In genomic region chr10:3045471-3046209, GRCh38 we compare ENCODE assay signal across 1 cellular context.
TF ChIP-seq lines count a peak whose summit lies in the region.

No MANE protein-coding gene starts in this region.

TF ChIP-seq in K562, 482 proteins besides CTCF, POLR2A, EP300 and RAD21 (continued from another document and continues in another):
- TF ChIP-seq, protein P1, sequence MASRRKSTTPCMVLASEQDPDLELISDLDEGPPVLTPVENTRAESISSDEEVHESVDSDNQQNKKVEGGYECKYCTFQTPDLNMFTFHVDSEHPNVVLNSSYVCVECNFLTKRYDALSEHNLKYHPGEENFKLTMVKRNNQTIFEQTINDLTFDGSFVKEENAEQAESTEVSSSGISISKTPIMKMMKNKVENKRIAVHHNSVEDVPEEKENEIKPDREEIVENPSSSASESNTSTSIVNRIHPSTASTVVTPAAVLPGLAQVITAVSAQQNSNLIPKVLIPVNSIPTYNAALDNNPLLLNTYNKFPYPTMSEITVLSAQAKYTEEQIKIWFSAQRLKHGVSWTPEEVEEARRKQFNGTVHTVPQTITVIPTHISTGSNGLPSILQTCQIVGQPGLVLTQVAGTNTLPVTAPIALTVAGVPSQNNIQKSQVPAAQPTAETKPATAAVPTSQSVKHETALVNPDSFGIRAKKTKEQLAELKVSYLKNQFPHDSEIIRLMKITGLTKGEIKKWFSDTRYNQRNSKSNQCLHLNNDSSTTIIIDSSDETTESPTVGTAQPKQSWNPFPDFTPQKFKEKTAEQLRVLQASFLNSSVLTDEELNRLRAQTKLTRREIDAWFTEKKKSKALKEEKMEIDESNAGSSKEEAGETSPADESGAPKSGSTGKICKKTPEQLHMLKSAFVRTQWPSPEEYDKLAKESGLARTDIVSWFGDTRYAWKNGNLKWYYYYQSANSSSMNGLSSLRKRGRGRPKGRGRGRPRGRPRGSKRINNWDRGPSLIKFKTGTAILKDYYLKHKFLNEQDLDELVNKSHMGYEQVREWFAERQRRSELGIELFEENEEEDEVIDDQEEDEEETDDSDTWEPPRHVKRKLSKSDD (conservative IDR thresholded peaks at IDR 0.05; ENCODE audit: low read length), result no peak
- peak; percentile 73; the same call in 1 of the 2 replicates for TF ChIP-seq GATAD2A (IDR thresholded peaks at IDR 0.05)
- no peak for TF ChIP-seq SMARCA5 (IDR thresholded peaks at IDR 0.05)
- TF ChIP-seq ZNF316 (IDR thresholded peaks at IDR 0.05), result peak; percentile 81
- TF ChIP-seq NFATC3 (IDR thresholded peaks at IDR 0.05), result no peak
- TF ChIP-seq NR2C1 (IDR thresholded peaks at IDR 0.05), result no peak
- no peak for TF ChIP-seq NR2C1 (tag; IDR thresholded peaks at IDR 0.05)
- TF ChIP-seq HMG20B (CRISPR knock-in tag; IDR thresholded peaks at IDR 0.05), result no peak
- peak; percentile 75; the same call in 1 of the 2 replicates for TF ChIP-seq GATAD2B (IDR thresholded peaks at IDR 0.05; ENCODE audit: borderline replicate concordance)
- TF ChIP-seq CCNT2 (IDR thresholded peaks at IDR 0.05; ENCODE audit: borderline replicate concordance, extremely low read depth, insufficient read length, low read depth, low read length), result peak; percentile 61
- peak in 1 of 2 experiments; percentile 30; a peak in 1 of 4 replicates for TF ChIP-seq ZNF639 (CRISPR knock-in tag; conservative IDR thresholded peaks at IDR 0.05 in 1 of 2, IDR thresholded peaks at IDR 0.05 in 1 of 2)
- TF ChIP-seq HDAC1 (IDR thresholded peaks at IDR 0.05), result 0 out of 4 replicates have a peak, but pooled peaks of 1 of the 2 experiments have one; percentile 31
- TF ChIP-seq MED1 (CRISPR knock-in tag; IDR thresholded peaks at IDR 0.05; ENCODE audit: borderline replicate concordance), result no peak
- TF ChIP-seq CTBP1 (IDR thresholded peaks at IDR 0.05; ENCODE audit: borderline replicate concordance), result peak; percentile 84; the same call in 1 of the 2 replicates
- no peak for TF ChIP-seq ZNF175 (CRISPR knock-in tag; IDR thresholded peaks at IDR 0.05; ENCODE audit: low read depth)
- TF ChIP-seq, protein P2, sequence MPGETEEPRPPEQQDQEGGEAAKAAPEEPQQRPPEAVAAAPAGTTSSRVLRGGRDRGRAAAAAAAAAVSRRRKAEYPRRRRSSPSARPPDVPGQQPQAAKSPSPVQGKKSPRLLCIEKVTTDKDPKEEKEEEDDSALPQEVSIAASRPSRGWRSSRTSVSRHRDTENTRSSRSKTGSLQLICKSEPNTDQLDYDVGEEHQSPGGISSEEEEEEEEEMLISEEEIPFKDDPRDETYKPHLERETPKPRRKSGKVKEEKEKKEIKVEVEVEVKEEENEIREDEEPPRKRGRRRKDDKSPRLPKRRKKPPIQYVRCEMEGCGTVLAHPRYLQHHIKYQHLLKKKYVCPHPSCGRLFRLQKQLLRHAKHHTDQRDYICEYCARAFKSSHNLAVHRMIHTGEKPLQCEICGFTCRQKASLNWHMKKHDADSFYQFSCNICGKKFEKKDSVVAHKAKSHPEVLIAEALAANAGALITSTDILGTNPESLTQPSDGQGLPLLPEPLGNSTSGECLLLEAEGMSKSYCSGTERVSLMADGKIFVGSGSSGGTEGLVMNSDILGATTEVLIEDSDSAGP (CRISPR knock-in tag; IDR thresholded peaks at IDR 0.05), result no peak
- no peak for TF ChIP-seq ARID3A (IDR thresholded peaks at IDR 0.05; ENCODE audit: borderline replicate concordance, low read depth, low read length)
- TF ChIP-seq, protein P3, sequence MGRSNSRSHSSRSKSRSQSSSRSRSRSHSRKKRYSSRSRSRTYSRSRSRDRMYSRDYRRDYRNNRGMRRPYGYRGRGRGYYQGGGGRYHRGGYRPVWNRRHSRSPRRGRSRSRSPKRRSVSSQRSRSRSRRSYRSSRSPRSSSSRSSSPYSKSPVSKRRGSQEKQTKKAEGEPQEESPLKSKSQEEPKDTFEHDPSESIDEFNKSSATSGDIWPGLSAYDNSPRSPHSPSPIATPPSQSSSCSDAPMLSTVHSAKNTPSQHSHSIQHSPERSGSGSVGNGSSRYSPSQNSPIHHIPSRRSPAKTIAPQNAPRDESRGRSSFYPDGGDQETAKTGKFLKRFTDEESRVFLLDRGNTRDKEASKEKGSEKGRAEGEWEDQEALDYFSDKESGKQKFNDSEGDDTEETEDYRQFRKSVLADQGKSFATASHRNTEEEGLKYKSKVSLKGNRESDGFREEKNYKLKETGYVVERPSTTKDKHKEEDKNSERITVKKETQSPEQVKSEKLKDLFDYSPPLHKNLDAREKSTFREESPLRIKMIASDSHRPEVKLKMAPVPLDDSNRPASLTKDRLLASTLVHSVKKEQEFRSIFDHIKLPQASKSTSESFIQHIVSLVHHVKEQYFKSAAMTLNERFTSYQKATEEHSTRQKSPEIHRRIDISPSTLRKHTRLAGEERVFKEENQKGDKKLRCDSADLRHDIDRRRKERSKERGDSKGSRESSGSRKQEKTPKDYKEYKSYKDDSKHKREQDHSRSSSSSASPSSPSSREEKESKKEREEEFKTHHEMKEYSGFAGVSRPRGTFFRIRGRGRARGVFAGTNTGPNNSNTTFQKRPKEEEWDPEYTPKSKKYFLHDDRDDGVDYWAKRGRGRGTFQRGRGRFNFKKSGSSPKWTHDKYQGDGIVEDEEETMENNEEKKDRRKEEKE (IDR thresholded peaks at IDR 0.05; ENCODE audit: borderline replicate concordance in 1 of 2, control insufficient read depth in 1 of 2, low read depth in 2 of 2, low read length in 1 of 2), result no peak
- TF ChIP-seq TEAD4 (IDR thresholded peaks at IDR 0.05; ENCODE audit: low read length), result no peak
- TF ChIP-seq TEAD4 (CRISPR knock-in tag; IDR thresholded peaks at IDR 0.05; ENCODE audit: borderline replicate concordance), result no peak
- TF ChIP-seq HES1 (IDR thresholded peaks at IDR 0.05; ENCODE audit: low read depth), result no peak
- TF ChIP-seq TRIM28 (IDR thresholded peaks at IDR 0.05), result no peak
- no peak for TF ChIP-seq ZNF780A (CRISPR knock-in tag; IDR thresholded peaks at IDR 0.05)
- no peak for TF ChIP-seq NR4A1 (CRISPR knock-in tag; IDR thresholded peaks at IDR 0.05)
- 0 out of 2 replicates have a peak, but pooled peaks have one; percentile 30 for TF ChIP-seq NR4A1 (tag; IDR thresholded peaks at IDR 0.05)
- TF ChIP-seq ZNF274 (IDR thresholded peaks at IDR 0.05; ENCODE audit: borderline replicate concordance, low read depth, low read length), result no peak
- TF ChIP-seq ZNF224 (CRISPR knock-in tag; IDR thresholded peaks at IDR 0.05), result no peak
- TF ChIP-seq CHD7 (IDR thresholded peaks at IDR 0.05; ENCODE audit: low read depth, low read length), result no peak
- TF ChIP-seq PTRF (tag; IDR thresholded peaks at IDR 0.05), result no peak
- 0 out of 4 replicates have a peak, but pooled peaks of 1 of the 2 experiments have one; percentile 21 for TF ChIP-seq NRF1 (conservative IDR thresholded peaks at IDR 0.05 in 1 of 2, IDR thresholded peaks at IDR 0.05 in 1 of 2)
- TF ChIP-seq, protein P4, sequence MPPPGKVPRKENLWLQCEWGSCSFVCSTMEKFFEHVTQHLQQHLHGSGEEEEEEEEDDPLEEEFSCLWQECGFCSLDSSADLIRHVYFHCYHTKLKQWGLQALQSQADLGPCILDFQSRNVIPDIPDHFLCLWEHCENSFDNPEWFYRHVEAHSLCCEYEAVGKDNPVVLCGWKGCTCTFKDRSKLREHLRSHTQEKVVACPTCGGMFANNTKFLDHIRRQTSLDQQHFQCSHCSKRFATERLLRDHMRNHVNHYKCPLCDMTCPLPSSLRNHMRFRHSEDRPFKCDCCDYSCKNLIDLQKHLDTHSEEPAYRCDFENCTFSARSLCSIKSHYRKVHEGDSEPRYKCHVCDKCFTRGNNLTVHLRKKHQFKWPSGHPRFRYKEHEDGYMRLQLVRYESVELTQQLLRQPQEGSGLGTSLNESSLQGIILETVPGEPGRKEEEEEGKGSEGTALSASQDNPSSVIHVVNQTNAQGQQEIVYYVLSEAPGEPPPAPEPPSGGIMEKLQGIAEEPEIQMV (tag; conservative IDR thresholded peaks at IDR 0.05; ENCODE audit: low read depth), result no peak
- peak; percentile 52 for TF ChIP-seq POLR2G (IDR thresholded peaks at IDR 0.05; ENCODE audit: low read depth, low read length)
- 0 out of 2 replicates have a peak, but pooled peaks have one; percentile 15 for TF ChIP-seq RNF2 (IDR thresholded peaks at IDR 0.05)
- TF ChIP-seq ZNF12 (CRISPR knock-in tag; IDR thresholded peaks at IDR 0.05), result no peak
- TF ChIP-seq ZNF717 (CRISPR knock-in tag; IDR thresholded peaks at IDR 0.05), result no peak
